In the genomic region with DNA sequence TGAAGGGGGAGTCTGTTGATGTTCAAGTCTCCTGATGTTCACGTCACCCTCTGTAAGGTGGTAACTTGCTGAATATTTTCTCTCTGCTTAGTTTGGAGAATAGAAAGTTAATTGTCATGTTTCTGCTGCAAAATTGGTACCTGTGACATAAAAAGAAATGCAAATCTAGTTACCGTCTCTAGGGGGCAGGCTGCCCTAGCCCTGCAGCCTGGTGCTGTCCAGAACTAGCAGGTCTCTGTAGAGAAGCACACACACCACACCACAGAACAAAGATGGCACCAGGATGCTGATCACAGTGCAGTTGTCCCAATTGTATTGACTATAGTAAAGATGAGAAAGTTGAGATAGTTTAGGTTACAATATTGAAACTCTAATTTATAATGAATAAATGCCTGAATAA, we compare ENCODE assay signal across 8 cellular contexts. TPM values are rescaled to one million over a fixed set of nuclear protein-coding genes. Genes with fewer than 3 reads are reported as not detected.
A peak's percentile ranks its signal among the peaks of the same experiment; 100 is the strongest.
DNase-seq lines count a peak whose midpoint lies in the region; ATAC-seq and TF ChIP-seq lines count a peak whose summit lies in the region.

No MANE protein-coding gene starts in this region.

- WGBS in heart left ventricle, 4 donors, result 16 to 30% (median 22%) methylated on average over 2 of the region's 2 CpGs
- WGBS in body of pancreas, 2 donors, result 24 to 27% methylated on average over 2 of the region's 2 CpGs

- intact Hi-C loops in heart left ventricle (cut with DNase I), result loop anchor here in 5 of 10 donors (2.0 to 10.0 kb wide), 5 partner anchors 95 to 183 kb away; partner anchors contain the start of gene SLC9A2 (in 1 of the 5)
- intact Hi-C loops in body of pancreas (cut with DNase I), result no loop called here
- intact Hi-C loops in mucosa of descending colon (cut with DNase I, micrococcal nuclease), result no loop called here

- H3K9me3 ChIP-seq in heart left ventricle (no peaks in the 10 kb centered on the region), right atrium auricular region (no peaks in the 10 kb centered on the region), body of pancreas (no peaks in the 10 kb centered on the region), mucosa of descending colon (no peaks in the 10 kb centered on the region)

- H3K27ac ChIP-seq in heart left ventricle (no peak overlapping the region), right atrium auricular region (no peak overlapping the region), body of pancreas (no peak overlapping the region)

- ATAC-seq in heart left ventricle, result peak in 2 of 4 donors; percentile 59 to 64
- ATAC-seq in HG02623 (IDR thresholded peaks at IDR 0.05; ENCODE audit: unreplicated experiment), result peak; percentile 60
- ATAC-seq in body of pancreas, result no peak
- ATAC-seq in mucosa of descending colon, result peak; percentile 93

- DNase-seq in heart left ventricle (no peak), right atrium auricular region (ENCODE audit: low spot score) (no peak), NCI-H2227 (lab: John Stamatoyannopoulos, UW; ENCODE audit: unreplicated experiment) (peak; percentile 23), body of pancreas (peak in 2 of 4 donors; percentile 20 to 27), mucosa of descending colon (peak in 2 of 3 donors; percentile 35), ureter (ENCODE audit: low spot score) (no peak)
- no peak for DNase-seq in activated CD4-positive, alpha-beta T cell treated with anti-CD3 and anti-CD28 coated beads, Interleukin-2, amount 50 U/mL, for 1 hour

- no peaks in the 10 kb centered on the region for H3K27me3 ChIP-seq in heart left ventricle
- no peaks in the 10 kb centered on the region for H3K27me3 ChIP-seq in right atrium auricular region
- H3K27me3 ChIP-seq in body of pancreas, result no peaks in the 10 kb centered on the region

- H3K4me1 ChIP-seq in heart left ventricle (no peaks in the 10 kb centered on the region), right atrium auricular region (no peaks in the 10 kb centered on the region), body of pancreas (peaks cover 7% of the 10 kb centered on the region), mucosa of descending colon (ENCODE audit: low read depth) (peaks cover 6% of the 10 kb centered on the region)

- no peak overlapping the region for H3K4me3 ChIP-seq in heart left ventricle
- H3K4me3 ChIP-seq in right atrium auricular region, result no peak overlapping the region
- H3K4me3 ChIP-seq in body of pancreas, result no peak overlapping the region
- no peak overlapping the region for H3K4me3 ChIP-seq in mucosa of descending colon

- H3K36me3 ChIP-seq in heart left ventricle, result no peaks in the 10 kb centered on the region
- H3K36me3 ChIP-seq in right atrium auricular region, result no peaks in the 10 kb centered on the region
- no peaks in the 10 kb centered on the region for H3K36me3 ChIP-seq in body of pancreas (replicated peaks in 1 of 2; ENCODE audit: insufficient read depth in 1 of 2, low read depth in 2 of 2)
- H3K36me3 ChIP-seq in mucosa of descending colon (ENCODE audit: low read depth), result no peaks in the 10 kb centered on the region

- TF ChIP-seq POLR2A in heart left ventricle (IDR thresholded peaks at IDR 0.05) (no peak), body of pancreas (IDR thresholded peaks at IDR 0.05) (no peak)

- TF ChIP-seq CTCF in heart left ventricle (IDR thresholded peaks at IDR 0.05) (peak; percentile 26 to 72 (median 54)), right atrium auricular region (IDR thresholded peaks at IDR 0.05) (peak in 1 of 2 donors; percentile 54), body of pancreas (IDR thresholded peaks at IDR 0.05) (peak in 6 of 7 experiments; percentile 33 to 54 (median 41)), mucosa of descending colon (IDR thresholded peaks at IDR 0.05) (peak; percentile 28)

RNA-seq across cellular contexts. Expression of gene SLC9A4, which starts 47.0 kb away (rescaled TPM):
- total RNA-seq in heart left ventricle (not detected), right atrium auricular region (not detected), body of pancreas (under 1 TPM in 1 of 2 donors, not detected in 1; 0.78 TPM), mucosa of descending colon (under 1 TPM in 2 of 3 donors, not detected in 1; 0.17 to 0.32 TPM), ureter (23.5 TPM)
- polyA plus RNA-seq in heart left ventricle, result not detected

Comparison
In these comparisons a context has a peak if more than half of its experiments do, and no peak if none do; other contexts are left out.
1. DNase-seq: peak in NCI-H2227 (single experiment) and mucosa of descending colon (2 of 3); none in heart left ventricle (0 of 5), right atrium auricular region (single experiment), ureter (single experiment) and activated CD4-positive, alpha-beta T cell treated with anti-CD3 and anti-CD28 coated beads, Interleukin-2, amount 50 U/mL, for 1 hour (single experiment).
2. RNA of gene SLC9A4, which starts 47.0 kb away (total RNA-seq): 23.5 TPM in ureter (single experiment); 0.78 TPM in body of pancreas, 0.17 to 0.32 TPM in mucosa of descending colon, not detected in heart left ventricle and not detected in right atrium auricular region; every median in the first group is over 10 times any median in the second.